10 cellular contexts compared by ENCODE assay signal in the genomic region with DNA sequence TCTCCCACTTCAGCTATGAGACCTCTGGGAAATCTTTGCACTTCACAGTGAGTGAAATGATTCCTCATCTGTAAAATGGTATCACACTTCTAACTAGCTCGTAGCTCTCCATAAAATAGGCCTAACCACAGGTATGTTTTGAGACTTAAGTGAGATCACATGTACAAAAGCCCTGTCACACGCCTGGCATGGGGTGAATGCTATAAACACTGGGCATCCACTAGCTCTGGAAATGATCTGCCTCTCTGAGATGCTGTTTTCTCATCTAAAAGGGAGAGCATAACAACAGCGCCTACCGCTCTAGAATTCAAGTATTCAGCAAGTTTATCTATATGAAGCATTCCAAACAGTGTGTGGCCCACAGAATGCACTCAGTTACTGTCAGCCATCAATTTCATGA. TPM values are rescaled to one million over a fixed set of nuclear protein-coding genes. Genes with fewer than 3 reads are reported as not detected.
DNase-seq lines count a peak whose midpoint lies in the region; ATAC-seq, FAIRE-seq and TF ChIP-seq lines count a peak whose summit lies in the region.
"Had no signal": no experiment of that assay in that cellular context is flagged by ENCODE, and none has a peak within 500 bp of the region (broad histone marks: within the 10 kb centered on the region; RNA-seq: fewer than 3 reads in every experiment).

No MANE protein-coding gene starts in this region.

- H3K4me3 ChIP-seq in CD4-positive, CD25-positive, alpha-beta regulatory T cell (ENCODE audit: low read depth, low read length), result peak overlapping the region; percentile 13
- H3K4me3 ChIP-seq in Karpas-422 (ENCODE audit: low read length), result peak overlapping the region; percentile 29; the same call in 1 of the 2 replicates
- H3K4me3 ChIP-seq in duodenal mucosa (ENCODE audit: low read depth in 1 of 2, low read length in 2 of 2), result peak overlapping the region in 1 of 2 donors; percentile 84
- peak overlapping the region in 2 of 4 donors; percentile 62 to 83 for H3K4me3 ChIP-seq in pancreas
- no peak overlapping the region for H3K4me3 ChIP-seq in ovary

- TF ChIP-seq CTCF in pancreas (IDR thresholded peaks at IDR 0.05) (no peak), ovary (IDR thresholded peaks at IDR 0.05) (no peak)

- H3K79me2 ChIP-seq in Karpas-422 (ENCODE audit: low read length), result peaks cover 72% of the 10 kb centered on the region

- H3K4me1 Mint-ChIP-seq in CD4-positive, CD25-positive, alpha-beta regulatory T cell, result peaks cover 12 to 77% (median 28%) of the 10 kb centered on the region in 4 donors

- no peak for DNase-seq in CD4-positive, CD25-positive, alpha-beta regulatory T cell
- DNase-seq in Karpas-422, result no peak
- DNase-seq in pancreas, result no peak
- no peak for DNase-seq in ovary
- no peak for DNase-seq in hippocampal formation (lab: John Stamatoyannopoulos, UW)
- DNase-seq: NCI-H69 had no signal

- peak overlapping the region in 2 of 3 donors; percentile 48 to 97 for H3K27ac Mint-ChIP-seq in CD4-positive, CD25-positive, alpha-beta regulatory T cell

- TF ChIP-seq EP300 in ovary (IDR thresholded peaks at IDR 0.05), result no peak

- H3K9me3 Mint-ChIP-seq in CD4-positive, CD25-positive, alpha-beta regulatory T cell, result peaks cover 0 to 2% (median 0%) of the 10 kb centered on the region in 7 donors

- peaks cover 13% of the 10 kb centered on the region; the same call in 1 of the 2 replicates for H4K20me1 ChIP-seq in Karpas-422 (ENCODE audit: insufficient read depth, low read depth, low read length)

- H3K9ac ChIP-seq in Karpas-422 (ENCODE audit: low read length), result peak overlapping the region; percentile 98
- peak overlapping the region; percentile 91 to 92 for H3K9ac ChIP-seq in duodenal mucosa (ENCODE audit: low read depth in 1 of 2, low read length in 2 of 2)

- H3K4me1 ChIP-seq in CD4-positive, CD25-positive, alpha-beta regulatory T cell (ENCODE audit: control insufficient read depth, insufficient read depth, low read length, poor library complexity, severe bottlenecking), result peaks cover 62% of the 10 kb centered on the region
- H3K4me1 ChIP-seq in Karpas-422 (ENCODE audit: low read length) (peaks cover 76% of the 10 kb centered on the region), duodenal mucosa (ENCODE audit: control insufficient read depth in 1 of 2, insufficient read depth in 2 of 2, low read length in 2 of 2) (peaks cover 66% of the 10 kb centered on the region in 2 donors), pancreas (peaks cover 24 to 41% (median 34%) of the 10 kb centered on the region in 3 donors), ovary (ENCODE audit: insufficient read depth) (peaks cover 51% of the 10 kb centered on the region)

- H3K27me3 ChIP-seq in CD4-positive, CD25-positive, alpha-beta regulatory T cell (ENCODE audit: control insufficient read depth, insufficient read depth, low read length), result no peaks in the 10 kb centered on the region
- no peaks in the 10 kb centered on the region for H3K27me3 ChIP-seq in Karpas-422 (ENCODE audit: low read length)
- no peaks in the 10 kb centered on the region for H3K27me3 ChIP-seq in duodenal mucosa (ENCODE audit: control insufficient read depth in 1 of 2, insufficient read depth in 2 of 2, low read length in 2 of 2)
- H3K27me3 ChIP-seq in pancreas, result no peaks in the 10 kb centered on the region
- no peaks in the 10 kb centered on the region for H3K27me3 ChIP-seq in ovary

- peak overlapping the region; percentile 95 for H3K27ac ChIP-seq in CD4-positive, CD25-positive, alpha-beta regulatory T cell (ENCODE audit: insufficient read depth, low read length, poor library complexity, severe bottlenecking)
- H3K27ac ChIP-seq in Karpas-422 (ENCODE audit: low read length) (peak overlapping the region; percentile 80), duodenal mucosa (ENCODE audit: low read depth, low read length) (no peak overlapping the region), pancreas (peak overlapping the region in 3 of 4 donors; percentile 90 to 97 (median 91)), ovary (no peak overlapping the region)

- no peaks in the 10 kb centered on the region for H3K9me3 ChIP-seq in CD4-positive, CD25-positive, alpha-beta regulatory T cell (ENCODE audit: control insufficient read depth in 2 of 2, low read length in 2 of 2)
- H3K9me3 ChIP-seq in Karpas-422 (ENCODE audit: low read length) (no peaks in the 10 kb centered on the region), duodenal mucosa (ENCODE audit: control insufficient read depth in 1 of 2, low read length in 2 of 2) (no peaks in the 10 kb centered on the region), pancreas (no peaks in the 10 kb centered on the region), ovary (no peaks in the 10 kb centered on the region)

- H2AFZ ChIP-seq in Karpas-422 (ENCODE audit: low read length), result no peak overlapping the region

- H3K36me3 Mint-ChIP-seq in CD4-positive, CD25-positive, alpha-beta regulatory T cell, result peaks cover 8% of the 10 kb centered on the region

- TF ChIP-seq POLR2A in ovary (IDR thresholded peaks at IDR 0.05), result no peak

- H3K9me2 ChIP-seq in Karpas-422 (replicated peaks; ENCODE audit: insufficient read depth, low read length), result no peaks in the 10 kb centered on the region

- intact Hi-C loops in pancreas (cut with DNase I) (no loop called here), ovary (cut with DNase I) (no loop called here)

- H3K27me3 Mint-ChIP-seq in CD4-positive, CD25-positive, alpha-beta regulatory T cell, result no peaks in the 10 kb centered on the region

- ATAC-seq in CD4-positive, CD25-positive, alpha-beta regulatory T cell (ENCODE audit: low read depth in 2 of 2), result no peak
- ATAC-seq in pancreas (no peak), HG02840 (IDR thresholded peaks at IDR 0.05; ENCODE audit: low FRiP score, unreplicated experiment) (no peak), GM21737 (IDR thresholded peaks at IDR 0.05; ENCODE audit: unreplicated experiment) (no peak)

- H3K4me2 ChIP-seq in Karpas-422 (ENCODE audit: low read depth, low read length, poor library complexity, severe bottlenecking), result peak overlapping the region; percentile 92

- H3K4me3 Mint-ChIP-seq in CD4-positive, CD25-positive, alpha-beta regulatory T cell, result peak overlapping the region; percentile 96 to 98 (median 98)

- H3K36me3 ChIP-seq in CD4-positive, CD25-positive, alpha-beta regulatory T cell (ENCODE audit: control insufficient read depth, insufficient read depth, low read length), result peaks cover 6% of the 10 kb centered on the region
- peaks cover 6% of the 10 kb centered on the region; the same call in 1 of the 2 replicates for H3K36me3 ChIP-seq in Karpas-422 (ENCODE audit: insufficient read depth, low read length)
- peaks cover 0 to 2% of the 10 kb centered on the region in 2 donors for H3K36me3 ChIP-seq in duodenal mucosa (ENCODE audit: control insufficient read depth in 1 of 2, insufficient read depth in 2 of 2, low read length in 2 of 2)
- no peaks in the 10 kb centered on the region for H3K36me3 ChIP-seq in pancreas
- no peaks in the 10 kb centered on the region for H3K36me3 ChIP-seq in ovary

- no peak for FAIRE-seq in pancreas (lab: Jason Lieb, UNC)

- 65% methylated on average over 4 of the region's 4 CpGs for WGBS in pancreas, 2 donors
- 68 to 82% (median 80%) methylated on average over 4 of the region's 4 CpGs for WGBS in ovary, 3 donors

RNA-seq across cellular contexts. Expression of a gene that starts 2.2 kb away (rescaled TPM):
- 193 TPM for total RNA-seq in CD4-positive, CD25-positive, alpha-beta regulatory T cell
- 10 to 100 TPM; 16.4 to 26.2 (median 24.8) TPM for polyA plus RNA-seq in CD4-positive, CD25-positive, alpha-beta regulatory T cell
- 85.9 and 128 TPM in 2 replicates for total RNA-seq in Karpas-422 (2014; rRNA removed; shearing (Covaris generic); ENCODE audit: low replicate concordance)
- 10 to 100 TPM; 49.2 to 79.3 (median 54.5) TPM for total RNA-seq in pancreas
- 10 to 100 TPM; 54.8 to 70.1 TPM for polyA plus RNA-seq in pancreas
- 100 to 1,000 TPM in 5 of 7 donors, 10 to 100 TPM in 2; 78.4 to 160 (median 141) TPM for total RNA-seq in ovary
- polyA plus RNA-seq in ovary, result 10 to 100 TPM; 81.2 to 82.0 TPM

RNA-seq across cellular contexts. Expression of a gene that starts 56.4 kb away (rescaled TPM):
- total RNA-seq in CD4-positive, CD25-positive, alpha-beta regulatory T cell, result 1.2 TPM
- under 1 TPM in 1 of 4 donors, not detected in 3; 0.13 TPM for polyA plus RNA-seq in CD4-positive, CD25-positive, alpha-beta regulatory T cell
- total RNA-seq in Karpas-422 (2014; rRNA removed; shearing (Covaris generic); ENCODE audit: low replicate concordance), result not detected in 2 replicates
- total RNA-seq in pancreas (under 1 TPM in 1 of 6 donors, not detected in 5; 0.19 TPM), ovary (under 1 TPM; 0.35 to 0.83 (median 0.43) TPM)
- polyA plus RNA-seq in pancreas (under 1 TPM in 1 of 2 donors, not detected in 1; 0.21 TPM), ovary (under 1 TPM; 0.17 to 0.22 TPM)
- total RNA-seq: activated CD8-positive, alpha-beta memory T cell treated with anti-CD3 and anti-CD28 coated beads for 36 hours had no signal

Comparison
In these comparisons a context has a peak if more than half of its experiments do, and no peak if none do; other contexts are left out.
1. H3K27ac ChIP-seq: peak in CD4-positive, CD25-positive, alpha-beta regulatory T cell (single experiment), Karpas-422 (single experiment) and pancreas (3 of 4); none in duodenal mucosa (single experiment) and ovary (0 of 2).